8 cellular contexts compared by ENCODE assay signal in the genomic region with DNA sequence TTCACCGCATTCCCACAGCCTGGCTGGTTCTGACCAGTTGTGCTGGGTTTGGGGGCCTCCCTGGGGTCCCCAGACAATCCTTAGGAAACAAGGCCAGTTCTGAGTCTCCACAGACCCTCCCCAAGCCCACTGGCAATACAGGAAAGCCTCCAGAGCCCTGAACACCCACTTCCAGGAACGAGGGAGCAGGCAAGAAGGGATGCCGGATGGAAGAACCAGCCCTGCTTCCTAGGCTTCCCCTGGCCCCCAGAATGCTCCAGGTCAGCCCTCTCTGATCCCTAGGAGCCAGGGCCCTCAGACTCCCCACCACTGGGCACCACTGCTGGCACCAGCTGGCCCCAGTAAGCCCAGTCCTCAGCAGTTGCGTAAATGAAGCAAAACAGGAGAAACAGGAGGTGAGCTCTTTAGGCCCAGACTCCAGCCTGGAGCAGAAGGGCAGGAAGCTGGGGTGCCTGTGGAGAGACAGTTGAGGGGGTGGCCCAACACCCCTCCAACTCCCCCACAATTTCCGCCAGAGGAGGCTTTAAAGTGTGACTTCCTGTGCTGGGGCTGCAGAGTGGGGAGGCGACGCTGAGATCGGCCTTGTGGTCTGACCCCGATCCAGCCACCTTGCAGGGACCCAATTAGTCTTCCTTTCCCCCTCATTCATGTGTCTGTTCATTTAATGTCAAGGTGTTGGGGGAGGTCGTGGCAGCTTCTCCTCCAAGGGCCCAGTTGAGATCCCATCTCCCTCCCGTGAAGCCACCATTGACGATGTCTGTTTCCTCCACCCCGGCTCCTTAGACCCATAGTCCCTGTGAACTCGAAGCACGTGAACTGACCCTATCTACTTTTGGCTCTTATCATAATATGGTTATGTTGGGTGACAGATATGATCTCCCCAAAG. TPM values are rescaled to one million over a fixed set of nuclear protein-coding genes. Genes with fewer than 3 reads are reported as not detected.
DNase-seq lines count a peak whose midpoint lies in the region; ATAC-seq and TF ChIP-seq lines count a peak whose summit lies in the region.

No MANE protein-coding gene starts in this region.

- no peaks in the 10 kb centered on the region for H3K9me2 ChIP-seq in GM23338 (ENCODE audit: insufficient read depth)

- H4K20me1 ChIP-seq in GM23338 (replicated peaks; ENCODE audit: insufficient read depth), result 0 out of 2 replicates have a peak, but pooled peaks cover 3% of the 10 kb centered on the region

- TF ChIP-seq CTCF in GM23338 (conservative IDR thresholded peaks at IDR 0.05; ENCODE audit: low read depth in 2 of 2) (no peak), coronary artery (IDR thresholded peaks at IDR 0.05) (no peak)

- H2AFZ ChIP-seq in GM23338, result no peak overlapping the region

- H3F3A ChIP-seq in GM23338 (replicated peaks; ENCODE audit: low read depth), result peaks cover 33% of the 10 kb centered on the region

- H3K27ac ChIP-seq in GM23338 (ENCODE audit: low read depth) (peak overlapping the region; percentile 98), coronary artery (peak overlapping the region; percentile 94 to 98)
- H3K27ac ChIP-seq in naive thymus-derived CD4-positive, alpha-beta T cell (ENCODE audit: low read depth, low read length), result peak overlapping the region; percentile 92

- no peak overlapping the region; the same call in 1 of the 2 replicates for H3K27ac Mint-ChIP-seq in GM23338
- no peak overlapping the region for H3K27ac Mint-ChIP-seq in T-helper 2 cell treated with Interferon-gamma antibody and Interleukin-4, amounts not matched to agents 5 μg/mL and 100 μg/mL, for 36 hours
- no peak overlapping the region for H3K27ac Mint-ChIP-seq in naive thymus-derived CD4-positive, alpha-beta T cell

- DNase-seq in GM23338 (ENCODE audit: low spot score) (no peak), coronary artery (ENCODE audit: low spot score) (no peak), CD1c-positive myeloid dendritic cell (ENCODE audit: extremely low spot score) (no peak), AG20443 (ENCODE audit: low spot score) (no peak)
- peak; percentile 46 for DNase-seq in T-helper 2 cell treated with Interferon-gamma antibody and Interleukin-4, amounts not matched to agents 5 μg/mL and 100 μg/mL, for 36 hours (ENCODE audit: low spot score)
- DNase-seq in naive thymus-derived CD4-positive, alpha-beta T cell, result peak in 8 of 9 donors; percentile 55 to 70 (median 65)

- no peak overlapping the region; the same call in 1 of the 3 replicates for H3K4me3 Mint-ChIP-seq in GM23338
- H3K4me3 Mint-ChIP-seq in T-helper 2 cell treated with Interferon-gamma antibody and Interleukin-4, amounts not matched to agents 5 μg/mL and 100 μg/mL, for 36 hours, result no peak overlapping the region
- no peak overlapping the region for H3K4me3 Mint-ChIP-seq in naive thymus-derived CD4-positive, alpha-beta T cell

- H3K4me1 Mint-ChIP-seq in GM23338, result peaks cover 30% of the 10 kb centered on the region
- peaks cover 41% of the 10 kb centered on the region for H3K4me1 Mint-ChIP-seq in T-helper 2 cell treated with Interferon-gamma antibody and Interleukin-4, amounts not matched to agents 5 μg/mL and 100 μg/mL, for 36 hours (ENCODE audit: low read depth)
- H3K4me1 Mint-ChIP-seq in naive thymus-derived CD4-positive, alpha-beta T cell, result peaks cover 5 to 42% (median 35%) of the 10 kb centered on the region in 7 donors

- H3K4me3 ChIP-seq in GM23338 (peak overlapping the region; percentile 43), coronary artery (peak overlapping the region; percentile 86)
- peak overlapping the region; percentile 88 for H3K4me3 ChIP-seq in naive thymus-derived CD4-positive, alpha-beta T cell (ENCODE audit: low read length)

- peak; percentile 3; the same call in 1 of the 3 replicates for ATAC-seq in GM23338
- ATAC-seq in naive thymus-derived CD4-positive, alpha-beta T cell, result peak; percentile 54
- no peak for ATAC-seq in GM21381 (IDR thresholded peaks at IDR 0.05; ENCODE audit: unreplicated experiment)
- ATAC-seq in HG03135 (IDR thresholded peaks at IDR 0.05; ENCODE audit: unreplicated experiment), result no peak

- no peaks in the 10 kb centered on the region for H3K9me3 Mint-ChIP-seq in GM23338
- H3K9me3 Mint-ChIP-seq in T-helper 2 cell treated with Interferon-gamma antibody and Interleukin-4, amounts not matched to agents 5 μg/mL and 100 μg/mL, for 36 hours, result no peaks in the 10 kb centered on the region
- no peaks in the 10 kb centered on the region for H3K9me3 Mint-ChIP-seq in naive thymus-derived CD4-positive, alpha-beta T cell

- intact Hi-C loops in naive thymus-derived CD4-positive, alpha-beta T cell (cut with micrococcal nuclease), result loop anchor here (1.0 to 5.0 kb wide), 5 partner anchors 8 to 220 kb away; a partner anchor contains a TSS

- CTCF ChIA-PET in naive thymus-derived CD4-positive, alpha-beta T cell (lab: Charles Lee), result interaction anchor here (0.6 to 6.7 kb wide), 13 partner anchors 8 to 201 kb away, joined by 3 to 139 read pairs (median 8); no protein-coding TSS in a partner anchor

- peaks cover 61% of the 10 kb centered on the region for H3K4me1 ChIP-seq in GM23338 (ENCODE audit: insufficient read depth)
- peaks cover 59 to 69% of the 10 kb centered on the region in 2 donors for H3K4me1 ChIP-seq in naive thymus-derived CD4-positive, alpha-beta T cell (ENCODE audit: control insufficient read depth in 2 of 2, insufficient read depth in 2 of 2, low read length in 2 of 2)

- H3K36me3 Mint-ChIP-seq in GM23338 (ENCODE audit: low read depth), result peaks cover 32% of the 10 kb centered on the region
- H3K36me3 Mint-ChIP-seq in T-helper 2 cell treated with Interferon-gamma antibody and Interleukin-4, amounts not matched to agents 5 μg/mL and 100 μg/mL, for 36 hours (ENCODE audit: low read depth), result peaks cover 29% of the 10 kb centered on the region
- H3K36me3 Mint-ChIP-seq in naive thymus-derived CD4-positive, alpha-beta T cell, result peaks cover 4 to 21% (median 10%) of the 10 kb centered on the region in 5 donors

- no peaks in the 10 kb centered on the region for H3K9me3 ChIP-seq in naive thymus-derived CD4-positive, alpha-beta T cell (ENCODE audit: control insufficient read depth in 2 of 3, low read length in 3 of 3)

- H3K79me2 ChIP-seq in GM23338 (replicated peaks; ENCODE audit: insufficient read depth), result peaks cover 72% of the 10 kb centered on the region

- H3K27me3 Mint-ChIP-seq in GM23338 (ENCODE audit: insufficient read depth, low read depth, poor library complexity), result peaks cover 15% of the 10 kb centered on the region
- H3K27me3 Mint-ChIP-seq in T-helper 2 cell treated with Interferon-gamma antibody and Interleukin-4, amounts not matched to agents 5 μg/mL and 100 μg/mL, for 36 hours (ENCODE audit: low read depth), result no peaks in the 10 kb centered on the region
- H3K27me3 Mint-ChIP-seq in naive thymus-derived CD4-positive, alpha-beta T cell, result no peaks in the 10 kb centered on the region

- H3K4me2 ChIP-seq in GM23338, result peak overlapping the region; percentile 96

- no peaks in the 10 kb centered on the region for H3K27me3 ChIP-seq in GM23338 (ENCODE audit: insufficient read depth)
- H3K27me3 ChIP-seq in naive thymus-derived CD4-positive, alpha-beta T cell (ENCODE audit: control insufficient read depth in 2 of 2, insufficient read depth in 2 of 2, low read length in 2 of 2), result no peaks in the 10 kb centered on the region

- POLR2A ChIA-PET in naive thymus-derived CD4-positive, alpha-beta T cell (lab: Charles Lee), result interaction anchor here (0.6 to 12.0 kb wide), 23 partner anchors 10 to 515 kb away, joined by 3 to 342 read pairs (median 7); a partner anchor contains a TSS

- peaks cover 12% of the 10 kb centered on the region; the same call in 1 of the 2 replicates for H3K36me3 ChIP-seq in GM23338 (ENCODE audit: insufficient read depth)
- H3K36me3 ChIP-seq in naive thymus-derived CD4-positive, alpha-beta T cell (ENCODE audit: control insufficient read depth in 2 of 3, insufficient read depth in 3 of 3, low read length in 3 of 3), result peaks cover 8 to 38% (median 8%) of the 10 kb centered on the region in 3 experiments

TF ChIP-seq in GM23338, 12 proteins besides CTCF, POLR2A, EP300 and RAD21 (continues in another document):
- TF ChIP-seq JUNB (IDR thresholded peaks at IDR 0.05; ENCODE audit: unreplicated experiment) (no peak), EZH2 (IDR thresholded peaks at IDR 0.05; ENCODE audit: low read depth, unreplicated experiment) (no peak), CREB1 (CRISPR knock-in tag; IDR thresholded peaks at IDR 0.05; ENCODE audit: low read depth) (no peak), EZH2phosphoT487 (IDR thresholded peaks at IDR 0.05; ENCODE audit: unreplicated experiment) (no peak), NANOG (IDR thresholded peaks at IDR 0.05; ENCODE audit: borderline replicate concordance) (no peak)

RNA-seq across cellular contexts. Expression of a gene that starts 4.8 kb away (rescaled TPM):
- 36.7 and 43.4 TPM in 2 replicates for total RNA-seq in GM23338 (2014; rRNA removed; shearing (Covaris generic))
- 24.3 and 28.5 TPM in 2 replicates for polyA plus RNA-seq in GM23338 (2016; fragmentation: Nextera tagmentation; extraction: Ambion mirVana)
- 10 to 100 TPM; 40.9 to 99.4 (median 67.3) TPM for total RNA-seq in naive thymus-derived CD4-positive, alpha-beta T cell
- polyA plus RNA-seq in naive thymus-derived CD4-positive, alpha-beta T cell, result 10 to 100 TPM; 24.1 to 46.3 TPM

RNA-seq across cellular contexts. Expression of a gene that starts 26.6 kb away (rescaled TPM):
- total RNA-seq in GM23338 (2014; rRNA removed; shearing (Covaris generic)), result 21.3 and 174 TPM in 2 replicates
- polyA plus RNA-seq in GM23338 (2016; fragmentation: Nextera tagmentation; extraction: Ambion mirVana), result 15.7 and 18.0 TPM in 2 replicates
- not detected for total RNA-seq in naive thymus-derived CD4-positive, alpha-beta T cell
- 1 to 10 TPM in 1 of 2 donors, under 1 TPM in 1; 0.15 to 1.3 TPM for polyA plus RNA-seq in naive thymus-derived CD4-positive, alpha-beta T cell

RNA-seq across cellular contexts. Expression of a gene that starts 38.3 kb away (rescaled TPM):
- total RNA-seq in GM23338 (2014; rRNA removed; shearing (Covaris generic)), result 125 and 134 TPM in 2 replicates
- polyA plus RNA-seq in GM23338 (2016; fragmentation: Nextera tagmentation; extraction: Ambion mirVana), result 34.0 and 37.1 TPM in 2 replicates
- 1 to 10 TPM in 4 of 5 experiments, under 1 TPM in 1; 0.22 to 5.3 (median 3.6) TPM for total RNA-seq in naive thymus-derived CD4-positive, alpha-beta T cell
- 1 to 10 TPM in 1 of 2 donors, under 1 TPM in 1; 0.84 to 1.2 TPM for polyA plus RNA-seq in naive thymus-derived CD4-positive, alpha-beta T cell

RNA-seq across cellular contexts. Expression of a gene that starts 46.9 kb away (rescaled TPM):
- total RNA-seq in GM23338 (2014; rRNA removed; shearing (Covaris generic)), result 6.8 and 7.1 TPM in 2 replicates
- polyA plus RNA-seq in GM23338 (2016; fragmentation: Nextera tagmentation; extraction: Ambion mirVana), result 6.1 and 10.5 TPM in 2 replicates
- 10 to 100 TPM in 1 of 5 experiments, 1 to 10 TPM in 3, under 1 TPM in 1; 0.34 to 25.2 (median 2.2) TPM for total RNA-seq in naive thymus-derived CD4-positive, alpha-beta T cell
- polyA plus RNA-seq in naive thymus-derived CD4-positive, alpha-beta T cell, result not detected

Comparison
In these comparisons a context has a peak if more than half of its experiments do, and no peak if none do; other contexts are left out.
1. ATAC-seq: peak in GM23338 (single experiment) and naive thymus-derived CD4-positive, alpha-beta T cell (single experiment); none in GM21381 (single experiment) and HG03135 (single experiment).
2. DNase-seq: peak in T-helper 2 cell treated with Interferon-gamma antibody and Interleukin-4, amounts not matched to agents 5 μg/mL and 100 μg/mL, for 36 hours (single experiment) and naive thymus-derived CD4-positive, alpha-beta T cell (8 of 9); none in GM23338 (single experiment), coronary artery (single experiment), CD1c-positive myeloid dendritic cell (single experiment) and AG20443 (single experiment).
3. RNA of a gene that starts 26.6 kb away (total RNA-seq): 21.3 to 174 TPM in GM23338; not detected in naive thymus-derived CD4-positive, alpha-beta T cell; every median in the first group is over 10 times any median in the second.
4. RNA of a gene that starts 38.3 kb away (total RNA-seq): 125 to 134 TPM in GM23338; 0.22 to 5.3 TPM in naive thymus-derived CD4-positive, alpha-beta T cell; every median in the first group is over 10 times any median in the second.
5. Peak in every context shown above with its lines, with median percentiles within 50 percentile points of each other: H3K27ac ChIP-seq and H3K4me3 ChIP-seq.